In genomic region chr7:69414555-69414954, GRCh38 we compare ENCODE assay signal across 1 cellular context.
TF ChIP-seq lines count a peak whose summit lies in the region.

No MANE protein-coding gene starts in this region.

TF ChIP-seq in HEK293, 187 proteins besides CTCF, POLR2A, EP300 and RAD21:
- TF ChIP-seq HIC1 (tag by site-specific recombination; IDR thresholded peaks at IDR 0.05) (no peak), ZNF580 (tag by site-specific recombination; IDR thresholded peaks at IDR 0.05) (0 out of 2 replicates have a peak, but pooled peaks have one; percentile 47), ZNF146 (tag by site-specific recombination; IDR thresholded peaks at IDR 0.05) (peak; percentile 89)
